ENCODE assay signal across 9 cellular contexts in genomic region chr18:63317556-63317946, GRCh38. TPM values are rescaled to one million over a fixed set of nuclear protein-coding genes. Genes with fewer than 3 reads are reported as not detected.
A peak's percentile ranks its signal among the peaks of the same experiment; 100 is the strongest.
DNase-seq lines count a peak whose midpoint lies in the region; ATAC-seq, FAIRE-seq and TF ChIP-seq lines count a peak whose summit lies in the region.
"Had no signal": no experiment of that assay in that cellular context is flagged by ENCODE, and none has a peak within 500 bp of the region (broad histone marks: within the 10 kb centered on the region; RNA-seq: fewer than 3 reads in every experiment).

No MANE protein-coding gene starts in this region.

- FAIRE-seq in GM12892 (lab: Jason Lieb, UNC) = no peak
- FAIRE-seq: endometrium had no signal

- H3K9me3 ChIP-seq in transverse colon = no peaks in the 10 kb centered on the region

- peak overlapping the region; percentile 91 to 94 (median 92) for H3K27ac ChIP-seq in transverse colon

- intact Hi-C loops in transverse colon (cut with DNase I; ENCODE audit: low total_unique reads) = no loop called here

- no peak for ATAC-seq in activated naive CD8-positive, alpha-beta T cell treated with anti-CD3 and anti-CD28 coated beads, Interleukin-2, amount 50 U/mL, for 24 hours

- DNase-seq in activated naive CD4-positive, alpha-beta T cell treated with anti-CD3 and anti-CD28 coated beads, Interleukin-2, amount 10 ng/mL, durations not matched to agents 7 days and 5 days = peak; percentile 25
- no peak for DNase-seq in activated naive CD4-positive, alpha-beta T cell treated with Interleukin-2 at 50 U/mL for 16 hours
- no peak for DNase-seq in activated naive CD8-positive, alpha-beta T cell treated with anti-CD3 and anti-CD28 coated beads, Interleukin-2, amount 50 U/mL, for 24 hours
- DNase-seq in mesothelial cell of epicardium (ENCODE audit: low spot score in 2 of 2, unreplicated experiment in 2 of 2) (no peak), transverse colon (no peak), NCI-H1694 treated with DMSO at 0.1 percent for 48 hours (lab: John Stamatoyannopoulos, UW) (no peak), GM12892 (ENCODE audit: insufficient read length) (no peak), GM19238 (ENCODE audit: insufficient read length, low spot score) (no peak)

- H3K9me3 Mint-ChIP-seq in activated naive CD4-positive, alpha-beta T cell treated with anti-CD3 and anti-CD28 coated beads, Interleukin-2, amount 10 ng/mL, durations not matched to agents 7 days and 5 days = no peaks in the 10 kb centered on the region
- no peaks in the 10 kb centered on the region for H3K9me3 Mint-ChIP-seq in activated naive CD8-positive, alpha-beta T cell treated with anti-CD3 and anti-CD28 coated beads, Interleukin-2, amount 50 U/mL, for 24 hours
- H3K9me3 Mint-ChIP-seq in mesothelial cell of epicardium = no peaks in the 10 kb centered on the region

- H3K27ac Mint-ChIP-seq in activated naive CD4-positive, alpha-beta T cell treated with anti-CD3 and anti-CD28 coated beads, Interleukin-2, amount 10 ng/mL, durations not matched to agents 7 days and 5 days = peak overlapping the region; percentile 89
- peak overlapping the region; percentile 80 for H3K27ac Mint-ChIP-seq in activated naive CD8-positive, alpha-beta T cell treated with anti-CD3 and anti-CD28 coated beads, Interleukin-2, amount 50 U/mL, for 24 hours
- no peak overlapping the region for H3K27ac Mint-ChIP-seq in mesothelial cell of epicardium

- 47% methylated on average over 10 of the region's 10 CpGs; no CpG with 5 or more reads in 1 of the 2 donors for WGBS in transverse colon (ENCODE audit: low coverage in 1 of 2), 2 donors

- TF ChIP-seq CTCF in mesothelial cell of epicardium (IDR thresholded peaks at IDR 0.05; ENCODE audit: unreplicated experiment) = no peak
- no peak for TF ChIP-seq CTCF in transverse colon (IDR thresholded peaks at IDR 0.05)

- peak overlapping the region; percentile 85 for H3K4me3 Mint-ChIP-seq in activated naive CD4-positive, alpha-beta T cell treated with anti-CD3 and anti-CD28 coated beads, Interleukin-2, amount 10 ng/mL, durations not matched to agents 7 days and 5 days
- peak overlapping the region; percentile 99 for H3K4me3 Mint-ChIP-seq in activated naive CD8-positive, alpha-beta T cell treated with anti-CD3 and anti-CD28 coated beads, Interleukin-2, amount 50 U/mL, for 24 hours
- peak overlapping the region; percentile 70 for H3K4me3 Mint-ChIP-seq in mesothelial cell of epicardium

- in situ Hi-C loops in transverse colon (cut with MboI; ENCODE audit: low pct_ligation_motif_present in 1 of 4, low pct_unique_long_range_greater_than_20kb in 1 of 4, low sequenced_read_pairs in 3 of 4) = loop anchor here in 3 of 4 donors (5.0 to 10.0 kb wide), 3 partner anchors 175 to 185 kb away; no protein-coding TSS in a partner anchor

- no peaks in the 10 kb centered on the region for H3K36me3 ChIP-seq in transverse colon

- peaks cover 3 to 55% (median 22%) of the 10 kb centered on the region in 4 donors for H3K4me1 ChIP-seq in transverse colon

- H3K4me1 Mint-ChIP-seq in activated naive CD4-positive, alpha-beta T cell treated with anti-CD3 and anti-CD28 coated beads, Interleukin-2, amount 10 ng/mL, durations not matched to agents 7 days and 5 days = peaks cover 43% of the 10 kb centered on the region
- peaks cover 58% of the 10 kb centered on the region for H3K4me1 Mint-ChIP-seq in activated naive CD8-positive, alpha-beta T cell treated with anti-CD3 and anti-CD28 coated beads, Interleukin-2, amount 50 U/mL, for 24 hours
- peaks cover 41% of the 10 kb centered on the region for H3K4me1 Mint-ChIP-seq in mesothelial cell of epicardium

- H3K4me3 ChIP-seq in transverse colon = peak overlapping the region; percentile 13 to 89 (median 72)

- CTCF ChIA-PET in activated naive CD4-positive, alpha-beta T cell treated with anti-CD3 and anti-CD28 coated beads, Interleukin-2, amount 10 ng/mL, durations not matched to agents 7 days and 5 days (lab: Charles Lee) = interaction anchor here (0.9 to 3.9 kb wide), 37 partner anchors 10 to 317 kb away, joined by 3 to 80 read pairs (median 6); no protein-coding TSS in a partner anchor

- H3K36me3 Mint-ChIP-seq in activated naive CD4-positive, alpha-beta T cell treated with anti-CD3 and anti-CD28 coated beads, Interleukin-2, amount 10 ng/mL, durations not matched to agents 7 days and 5 days = peaks cover 58% of the 10 kb centered on the region
- H3K36me3 Mint-ChIP-seq in activated naive CD8-positive, alpha-beta T cell treated with anti-CD3 and anti-CD28 coated beads, Interleukin-2, amount 50 U/mL, for 24 hours (ENCODE audit: low read depth) = peaks cover 46% of the 10 kb centered on the region
- H3K36me3 Mint-ChIP-seq in mesothelial cell of epicardium = no peaks in the 10 kb centered on the region

- peaks cover 4% of the 10 kb centered on the region for H3K27me3 Mint-ChIP-seq in activated naive CD4-positive, alpha-beta T cell treated with anti-CD3 and anti-CD28 coated beads, Interleukin-2, amount 10 ng/mL, durations not matched to agents 7 days and 5 days
- no peaks in the 10 kb centered on the region for H3K27me3 Mint-ChIP-seq in activated naive CD8-positive, alpha-beta T cell treated with anti-CD3 and anti-CD28 coated beads, Interleukin-2, amount 50 U/mL, for 24 hours
- peaks cover 26% of the 10 kb centered on the region for H3K27me3 Mint-ChIP-seq in mesothelial cell of epicardium (ENCODE audit: low read depth)

- TF ChIP-seq POLR2A in transverse colon (IDR thresholded peaks at IDR 0.05) = no peak
- TF ChIP-seq POLR2A in GM12892 (IDR thresholded peaks at IDR 0.05; ENCODE audit: low read depth, low read length) = no peak

- no peaks in the 10 kb centered on the region for H3K27me3 ChIP-seq in transverse colon

- TF ChIP-seq EP300 in transverse colon (IDR thresholded peaks at IDR 0.05; ENCODE audit: low read depth) = no peak

RNA-seq across cellular contexts. Expression of gene BCL2, which starts 2.0 kb away (rescaled TPM):
- total RNA-seq in mesothelial cell of epicardium = 8.4 to 9.3 TPM (median 8.5 TPM) in 3 replicates
- total RNA-seq in transverse colon = 10 to 100 TPM; 14.3 to 34.8 (median 23.5) TPM
- 47.4 TPM for polyA plus RNA-seq in GM12892 (2012; ENCODE audit: missing spikeins)

RNA-seq across cellular contexts. Expression of gene KDSR, which starts 49.5 kb away (rescaled TPM):
- total RNA-seq in mesothelial cell of epicardium (47.0 to 52.8 TPM (median 52.3 TPM) in 3 replicates), transverse colon (10 to 100 TPM; 13.1 to 37.2 (median 28.3) TPM)
- 17.8 TPM for polyA plus RNA-seq in GM12892 (2012; ENCODE audit: missing spikeins)
